In the genomic region with DNA sequence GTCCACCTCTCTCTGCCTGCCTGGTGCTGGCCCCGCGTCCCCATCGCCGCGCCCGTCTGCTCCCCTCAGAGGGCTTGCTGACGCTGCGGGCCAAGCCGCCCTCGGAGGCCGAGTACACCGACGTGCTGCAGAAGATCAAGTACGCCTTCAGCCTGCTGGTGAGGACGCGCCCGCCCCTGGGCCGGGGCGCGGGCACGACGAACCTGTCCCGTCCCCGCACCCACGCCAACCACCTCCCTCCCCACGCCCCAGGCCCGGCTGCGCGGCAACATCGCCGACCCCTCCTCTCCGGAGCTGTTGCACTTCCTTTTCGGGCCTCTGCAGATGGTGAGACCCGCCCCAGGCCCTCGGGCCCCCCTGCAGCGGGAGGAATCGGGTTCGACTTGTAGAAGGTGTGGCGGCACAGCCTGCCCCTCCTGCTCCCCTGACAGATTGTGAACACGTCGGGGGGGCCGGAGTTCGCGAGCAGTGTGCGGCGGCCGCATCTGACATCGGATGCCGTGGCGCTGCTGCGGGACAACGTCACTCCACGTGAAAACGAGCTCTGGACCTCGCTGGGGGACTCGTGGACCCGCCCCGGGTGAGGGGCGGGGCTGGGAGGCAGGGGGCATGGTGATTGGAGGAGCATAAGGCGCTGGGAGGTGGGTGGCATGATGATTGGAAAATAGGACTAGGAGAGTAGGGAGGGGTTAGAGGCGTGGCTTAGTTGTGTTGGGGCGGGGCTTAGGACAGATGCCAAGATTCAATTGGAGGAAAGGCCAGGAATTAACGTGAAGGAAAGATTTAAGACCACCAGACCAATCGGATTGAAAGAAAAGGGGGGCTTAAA, we compare ENCODE assay signal across 8 cellular contexts. TPM values are rescaled to one million over a fixed set of nuclear protein-coding genes. Genes with fewer than 3 reads are reported as not detected.
DNase-seq lines count a peak whose midpoint lies in the region; ATAC-seq and TF ChIP-seq lines count a peak whose summit lies in the region.

No MANE protein-coding gene starts in this region.

- no peak overlapping the region for H3K27ac Mint-ChIP-seq in CD4-positive, alpha-beta T cell

- peak; percentile 9 for ATAC-seq in CD4-positive, alpha-beta T cell (ENCODE audit: poor library complexity)
- no peak for ATAC-seq in GM19395 (IDR thresholded peaks at IDR 0.05; ENCODE audit: unreplicated experiment)
- ATAC-seq in HG03521 (IDR thresholded peaks at IDR 0.05; ENCODE audit: unreplicated experiment) = no peak
- ATAC-seq in left lobe of liver = no peak

- peaks cover 59% of the 10 kb centered on the region for H3K27me3 ChIP-seq in CD4-positive, alpha-beta T cell (ENCODE audit: control insufficient read depth, insufficient read depth, low read length)
- H3K27me3 ChIP-seq in MG63 (peaks cover 29% of the 10 kb centered on the region), right atrium auricular region (peaks cover 20 to 52% of the 10 kb centered on the region in 2 donors)

- H3K9me3 Mint-ChIP-seq in CD4-positive, alpha-beta T cell = no peaks in the 10 kb centered on the region

- intact Hi-C loops in CD4-positive, alpha-beta T cell (cut with DNase I, micrococcal nuclease) = loop anchor here in 1 of 2 experiments (5.0 kb wide), 1 partner anchor 620 kb away; the partner anchor contains the start of gene LENG9

- no peaks in the 10 kb centered on the region for H3K9me3 ChIP-seq in CD4-positive, alpha-beta T cell (ENCODE audit: control insufficient read depth, low read length)
- H3K9me3 ChIP-seq in MG63 = no peaks in the 10 kb centered on the region
- H3K9me3 ChIP-seq in right atrium auricular region = no peaks in the 10 kb centered on the region

- H3K36me3 ChIP-seq in MG63 = peaks cover 5% of the 10 kb centered on the region; the same call in 1 of the 2 replicates
- no peaks in the 10 kb centered on the region for H3K36me3 ChIP-seq in right atrium auricular region

- H3K4me3 ChIP-seq in MG63 = peak overlapping the region; percentile 27
- peak overlapping the region; percentile 5 to 58 for H3K4me3 ChIP-seq in right atrium auricular region

- POLR2A ChIA-PET in CD4-positive, alpha-beta T cell (lab: Charles Lee) = interaction anchor here (1.5 kb wide), 1 partner anchor 19 kb away, joined by 6 read pairs; the partner anchor contains the start of gene RDH13

- TF ChIP-seq CTCF in CD4-positive, alpha-beta T cell (IDR thresholded peaks at IDR 0.05) = no peak
- no peak for TF ChIP-seq CTCF in right atrium auricular region (IDR thresholded peaks at IDR 0.05)

- peak in 5 of 10 experiments; percentile 25 to 47 (median 27) for DNase-seq in CD4-positive, alpha-beta T cell
- DNase-seq in MG63 = peak; percentile 56
- peak; percentile 48 for DNase-seq in activated T-cell treated with anti-CD3 and anti-CD28 coated beads, Interleukin-2, amount 50 U/mL, for 1 hour
- no peak for DNase-seq in right atrium auricular region (ENCODE audit: low spot score)
- peak; percentile 24 to 41 for DNase-seq in stimulated activated CD8-positive, alpha-beta memory T cell treated with anti-CD3 and anti-CD28 coated beads, Interleukin-7, amount 100 ng/mL, for 4 hours (ENCODE audit: low read depth in 2 of 2)
- no peak for DNase-seq in left lobe of liver (ENCODE audit: low spot score)

- H3K36me3 Mint-ChIP-seq in CD4-positive, alpha-beta T cell (ENCODE audit: low read depth) = no peaks in the 10 kb centered on the region

- no peak overlapping the region for H3K27ac ChIP-seq in CD4-positive, alpha-beta T cell (ENCODE audit: low read depth, low read length)
- H3K27ac ChIP-seq in right atrium auricular region = no peak overlapping the region

- H3K4me3 Mint-ChIP-seq in CD4-positive, alpha-beta T cell = peak overlapping the region; percentile 71

- H3K4me1 Mint-ChIP-seq in CD4-positive, alpha-beta T cell (ENCODE audit: low read depth) = peaks cover 29% of the 10 kb centered on the region

- peaks cover 74% of the 10 kb centered on the region for H3K27me3 Mint-ChIP-seq in CD4-positive, alpha-beta T cell

- peaks cover 0 to 44% of the 10 kb centered on the region in 2 donors for H3K4me1 ChIP-seq in right atrium auricular region

- CTCF ChIA-PET in CD4-positive, alpha-beta T cell (lab: Charles Lee) = no interaction called here

RNA-seq across cellular contexts. Expression of gene EPS8L1, which starts 6.6 kb away (rescaled TPM):
- 1 to 10 TPM; 2.0 to 2.2 TPM for total RNA-seq in CD4-positive, alpha-beta T cell
- 1.1 TPM in 1 of 2 replicates, not detected in the other for total RNA-seq in MG63 (2014; rRNA removed; shearing (Covaris generic); ENCODE audit: low replicate concordance)
- total RNA-seq in right atrium auricular region (10 to 100 TPM in 1 of 2 donors, 1 to 10 TPM in 1; 6.7 to 13.8 TPM), left lobe of liver (0.53 TPM)

RNA-seq across cellular contexts. Expression of gene RDH13, which starts 19.3 kb away (rescaled TPM):
- total RNA-seq in CD4-positive, alpha-beta T cell = 1 to 10 TPM; 7.4 to 8.8 TPM
- 17.9 and 23.8 TPM in 2 replicates for total RNA-seq in MG63 (2014; rRNA removed; shearing (Covaris generic); ENCODE audit: low replicate concordance)
- total RNA-seq in right atrium auricular region (10 to 100 TPM; 26.5 to 28.1 TPM), left lobe of liver (9.7 TPM)

RNA-seq across cellular contexts. Expression of gene PPP1R12C, which starts 35.2 kb away (rescaled TPM):
- 100 to 1,000 TPM; 123 to 136 TPM for total RNA-seq in CD4-positive, alpha-beta T cell
- total RNA-seq in MG63 (2014; rRNA removed; shearing (Covaris generic); ENCODE audit: low replicate concordance) = 76.0 and 81.1 TPM in 2 replicates
- total RNA-seq in right atrium auricular region (100 to 1,000 TPM in 1 of 2 donors, 10 to 100 TPM in 1; 98.9 to 205 TPM), left lobe of liver (46.5 TPM)

RNA-seq across cellular contexts. Expression of gene GP6, which starts 44.2 kb away (rescaled TPM):
- under 1 TPM; 0.38 to 0.47 TPM for total RNA-seq in CD4-positive, alpha-beta T cell
- total RNA-seq in MG63 (2014; rRNA removed; shearing (Covaris generic); ENCODE audit: low replicate concordance) = not detected in 2 replicates
- under 1 TPM in 1 of 2 donors, not detected in 1; 0.16 TPM for total RNA-seq in right atrium auricular region
- total RNA-seq in left lobe of liver = not detected

Comparison
In these comparisons a context has a peak if more than half of its experiments do, and no peak if none do; other contexts are left out.
1. DNase-seq: peak in MG63 (single experiment), activated T-cell treated with anti-CD3 and anti-CD28 coated beads, Interleukin-2, amount 50 U/mL, for 1 hour (single experiment) and stimulated activated CD8-positive, alpha-beta memory T cell treated with anti-CD3 and anti-CD28 coated beads, Interleukin-7, amount 100 ng/mL, for 4 hours (2 of 2); none in right atrium auricular region (single experiment) and left lobe of liver (single experiment).